Comparison of ENCODE assay signal across 8 cellular contexts in genomic region chrX:78104447-78105176, GRCh38. TPM values are rescaled to one million over a fixed set of nuclear protein-coding genes. Genes with fewer than 3 reads are reported as not detected.
DNase-seq lines count a peak whose midpoint lies in the region; ATAC-seq and TF ChIP-seq lines count a peak whose summit lies in the region.

No MANE protein-coding gene starts in this region.

- H3K27me3 Mint-ChIP-seq in H9 (ENCODE audit: low read depth): no peaks in the 10 kb centered on the region; the same call in 1 of the 2 replicates
- H3K27me3 Mint-ChIP-seq in activated CD8-positive, alpha-beta memory T cell treated with anti-CD3 and anti-CD28 coated beads, Interleukin-2, amount 10 ng/mL, durations not matched to agents 7 days and 5 days: no peaks in the 10 kb centered on the region

- H3K23me2 ChIP-seq in H9 (ENCODE audit: insufficient read length, low read depth, low read length, poor library complexity, severe bottlenecking): peaks cover 4% of the 10 kb centered on the region

- WGBS in H9 (ENCODE audit: extremely low coverage, insufficient read length, low lambda C conversion rate): no CpG with 5 or more reads among the region's 27 CpGs
- 0 to 24% methylated on average over 26 to 27 of the region's 27 CpGs for WGBS in esophagus, 2 donors
- 0 to 34% methylated on average over 3 to 27 of the region's 27 CpGs for WGBS in upper lobe of left lung, 2 donors

- peak overlapping the region; percentile 58 to 95 (median 93); a peak in 5 of 7 replicates for H3K27ac Mint-ChIP-seq in H9
- peak overlapping the region; percentile 90 for H3K27ac Mint-ChIP-seq in activated CD8-positive, alpha-beta memory T cell treated with anti-CD3 and anti-CD28 coated beads, Interleukin-2, amount 10 ng/mL, durations not matched to agents 7 days and 5 days

- no peak overlapping the region for H2BK5ac ChIP-seq in H9 (ENCODE audit: insufficient read length, low read length)

- ATAC-seq in DND-41 (ENCODE audit: insufficient read depth, low read depth) (no peak), upper lobe of left lung (ENCODE audit: low FRiP score in 2 of 2) (peak; percentile 76 to 81)
- ATAC-seq in activated CD8-positive, alpha-beta memory T cell treated with anti-CD3 and anti-CD28 coated beads, Interleukin-2, amount 10 ng/mL, durations not matched to agents 7 days and 5 days: no peak

- no peak overlapping the region for H2BK12ac ChIP-seq in H9 (ENCODE audit: insufficient read length, low read depth, low read length)

- H3K27me3 ChIP-seq in DND-41 (ENCODE audit: insufficient read depth, low read length, poor library complexity) (no peaks in the 10 kb centered on the region), H9 (ENCODE audit: insufficient read depth, low read length) (no peaks in the 10 kb centered on the region), esophagus (ENCODE audit: control insufficient read depth in 1 of 2, insufficient read depth in 2 of 2, low read length in 2 of 2) (no peaks in the 10 kb centered on the region), muscle layer of duodenum (ENCODE audit: low read depth, low read length) (no peaks in the 10 kb centered on the region), upper lobe of left lung (no peaks in the 10 kb centered on the region)

- peak overlapping the region; percentile 15 for H3K18ac ChIP-seq in H9 (ENCODE audit: insufficient read length, low read depth, low read length)

- H3K4ac ChIP-seq in H9 (ENCODE audit: low read depth, low read length): no peak overlapping the region

- H2BK20ac ChIP-seq in H9 (ENCODE audit: low read depth, low read length, poor library complexity, severe bottlenecking): no peak overlapping the region

- CTCF ChIA-PET in activated CD8-positive, alpha-beta memory T cell treated with anti-CD3 and anti-CD28 coated beads, Interleukin-2, amount 10 ng/mL, durations not matched to agents 7 days and 5 days (lab: Charles Lee): interaction anchor here (1.9 to 2.1 kb wide), 2 partner anchors 12 to 205 kb away, joined by 7 to 8 read pairs; partner anchors contain the start of gene COX7B

- peak overlapping the region; percentile 89 for H3K9ac ChIP-seq in DND-41 (ENCODE audit: low read depth, low read length)
- peak overlapping the region; percentile 69 for H3K9ac ChIP-seq in H9 (ENCODE audit: extremely low read depth, insufficient read length, low read length)

- peaks cover 31 to 35% (median 33%) of the 10 kb centered on the region in 3 experiments for H3K36me3 Mint-ChIP-seq in H9 (ENCODE audit: insufficient read depth in 1 of 3, low read depth in 3 of 3)
- H3K36me3 Mint-ChIP-seq in activated CD8-positive, alpha-beta memory T cell treated with anti-CD3 and anti-CD28 coated beads, Interleukin-2, amount 10 ng/mL, durations not matched to agents 7 days and 5 days: peaks cover 52% of the 10 kb centered on the region

- no peaks in the 10 kb centered on the region for H3K79me1 ChIP-seq in H9 (ENCODE audit: insufficient read depth, low read depth, low read length, poor library complexity, severe bottlenecking)

- H2BK15ac ChIP-seq in H9 (ENCODE audit: low read depth, low read length): no peak overlapping the region

- H3K4me3 ChIP-seq in DND-41 (ENCODE audit: low read depth in 1 of 2, low read length in 2 of 2) (peak overlapping the region; percentile 96 to 98; a peak in 3 of 4 replicates), esophagus (ENCODE audit: low read depth in 1 of 2, low read length in 2 of 2) (peak overlapping the region; percentile 84 to 88), muscle layer of duodenum (ENCODE audit: low read depth in 1 of 2, low read length in 2 of 2) (peak overlapping the region; percentile 80 to 85), upper lobe of left lung (peak overlapping the region; percentile 66 to 77 (median 72))

- no peak overlapping the region for H4K8ac ChIP-seq in H9 (replicated peaks; ENCODE audit: insufficient read length, low read depth, low read length)

- H2AK5ac ChIP-seq in H9 (ENCODE audit: insufficient read length, low read length): no peak overlapping the region

- no peak overlapping the region for H2BK120ac ChIP-seq in H9 (ENCODE audit: low read depth, low read length, poor library complexity, severe bottlenecking)

- no peak for TF ChIP-seq CTCF in DND-41 (IDR thresholded peaks at IDR 0.05; ENCODE audit: borderline replicate concordance, extremely low read depth, low read length, poor library complexity, severe bottlenecking)
- TF ChIP-seq CTCF in H9 (conservative IDR thresholded peaks at IDR 0.05): no peak
- TF ChIP-seq CTCF in upper lobe of left lung (IDR thresholded peaks at IDR 0.05): no peak

- peak overlapping the region; percentile 84 for H3K4me2 ChIP-seq in DND-41 (ENCODE audit: insufficient read depth, low read length)
- peak overlapping the region; percentile 76 for H3K4me2 ChIP-seq in H9 (ENCODE audit: insufficient read depth, insufficient read length, low read length)

- no peak overlapping the region for H3K56ac ChIP-seq in H9 (ENCODE audit: insufficient read length, low read depth, low read length)

- H4K20me1 ChIP-seq in DND-41 (ENCODE audit: insufficient read depth, low read length) (peaks cover 48% of the 10 kb centered on the region), H9 (ENCODE audit: control insufficient read depth, insufficient read depth, insufficient read length) (peaks cover 2% of the 10 kb centered on the region)

- H3K9me3 ChIP-seq in DND-41 (ENCODE audit: insufficient read depth, low read length, severe bottlenecking) (no peaks in the 10 kb centered on the region), H9 (ENCODE audit: control insufficient read depth, low read depth, low read length) (peaks cover 11% of the 10 kb centered on the region), esophagus (ENCODE audit: control insufficient read depth in 2 of 2, insufficient read depth in 1 of 2, low read depth in 1 of 2, low read length in 1 of 2) (no peaks in the 10 kb centered on the region), muscle layer of duodenum (ENCODE audit: control insufficient read depth in 1 of 2, low read length in 2 of 2) (no peaks in the 10 kb centered on the region), upper lobe of left lung (no peaks in the 10 kb centered on the region)

- TF ChIP-seq POLR2A in upper lobe of left lung (IDR thresholded peaks at IDR 0.05): peak in 1 of 4 donors; percentile 15

- no peak overlapping the region for H4K5ac ChIP-seq in H9 (ENCODE audit: insufficient read length, low read depth, low read length)

- H4K91ac ChIP-seq in H9 (ENCODE audit: insufficient read length, low read depth, low read length): no peak overlapping the region

- H2AFZ ChIP-seq in DND-41 (ENCODE audit: low read depth, low read length) (peak overlapping the region; percentile 69; the same call in 1 of the 2 replicates), H9 (ENCODE audit: low read length) (no peak overlapping the region)

- peaks cover 56% of the 10 kb centered on the region for H3K79me2 ChIP-seq in DND-41 (ENCODE audit: insufficient read depth, low read length)
- peaks cover 46% of the 10 kb centered on the region for H3K79me2 ChIP-seq in H9 (ENCODE audit: insufficient read depth, low read length)

- TF ChIP-seq EP300 in upper lobe of left lung (IDR thresholded peaks at IDR 0.05): no peak

- peaks cover 23 to 39% of the 10 kb centered on the region in 2 experiments for H3K4me1 Mint-ChIP-seq in H9
- H3K4me1 Mint-ChIP-seq in activated CD8-positive, alpha-beta memory T cell treated with anti-CD3 and anti-CD28 coated beads, Interleukin-2, amount 10 ng/mL, durations not matched to agents 7 days and 5 days: peaks cover 47% of the 10 kb centered on the region

- peaks cover 66% of the 10 kb centered on the region for H3K4me1 ChIP-seq in DND-41 (ENCODE audit: insufficient read depth, low read length)
- H3K4me1 ChIP-seq in H9 (ENCODE audit: insufficient read depth, low read length): no peaks in the 10 kb centered on the region
- no peaks in the 10 kb centered on the region for H3K4me1 ChIP-seq in esophagus (ENCODE audit: control insufficient read depth in 2 of 2, insufficient read depth in 2 of 2, low read length in 1 of 2)
- peaks cover 10 to 30% of the 10 kb centered on the region in 2 donors for H3K4me1 ChIP-seq in muscle layer of duodenum (ENCODE audit: control insufficient read depth in 1 of 2, insufficient read depth in 2 of 2, low read length in 2 of 2)
- H3K4me1 ChIP-seq in upper lobe of left lung: peaks cover 16 to 34% (median 25%) of the 10 kb centered on the region in 4 donors

- peak; percentile 48 for DNase-seq in DND-41
- no peak for DNase-seq in H9
- peak; percentile 12 for DNase-seq in NCI-H2227 treated with DMSO at 0.1 percent for 48 hours (lab: John Stamatoyannopoulos, UW)
- peak; percentile 56 for DNase-seq in activated CD8-positive, alpha-beta memory T cell treated with anti-CD3 and anti-CD28 coated beads, Interleukin-2, amount 10 ng/mL, durations not matched to agents 7 days and 5 days
- peak; percentile 21 to 82 for DNase-seq in upper lobe of left lung
- DNase-seq in GM19240 (ENCODE audit: insufficient read length, low spot score): no peak

- H3K4me3 Mint-ChIP-seq in H9: peak overlapping the region; percentile 86 to 88
- peak overlapping the region; percentile 95 for H3K4me3 Mint-ChIP-seq in activated CD8-positive, alpha-beta memory T cell treated with anti-CD3 and anti-CD28 coated beads, Interleukin-2, amount 10 ng/mL, durations not matched to agents 7 days and 5 days

- peaks cover 66 to 70% of the 10 kb centered on the region in 2 experiments for H3K9me3 Mint-ChIP-seq in H9
- no peaks in the 10 kb centered on the region for H3K9me3 Mint-ChIP-seq in activated CD8-positive, alpha-beta memory T cell treated with anti-CD3 and anti-CD28 coated beads, Interleukin-2, amount 10 ng/mL, durations not matched to agents 7 days and 5 days (ENCODE audit: low read depth)

- no peak overlapping the region for H3T11ph ChIP-seq in H9 (ENCODE audit: low read length)

- H3K14ac ChIP-seq in H9 (ENCODE audit: insufficient read depth, low read length): peak overlapping the region; percentile 16; the same call in 1 of the 2 replicates

- no peak overlapping the region for H3K23ac ChIP-seq in H9 (ENCODE audit: insufficient read length, low read depth, low read length)

- H3K36me3 ChIP-seq in DND-41 (ENCODE audit: insufficient read depth, low read length) (peaks cover 54% of the 10 kb centered on the region), esophagus (ENCODE audit: control insufficient read depth in 2 of 2, insufficient read depth in 2 of 2, low read length in 1 of 2) (no peaks in the 10 kb centered on the region), muscle layer of duodenum (ENCODE audit: control insufficient read depth in 1 of 2, insufficient read depth in 2 of 2, low read length in 2 of 2) (no peaks in the 10 kb centered on the region), upper lobe of left lung (no peaks in the 10 kb centered on the region)

- H3K27ac ChIP-seq in DND-41 (ENCODE audit: low read length): peak overlapping the region; percentile 90
- H3K27ac ChIP-seq in H9 (ENCODE audit: insufficient read length, low read depth, low read length): no peak overlapping the region
- peak overlapping the region; percentile 92 to 98 for H3K27ac ChIP-seq in esophagus (ENCODE audit: low read depth in 2 of 2, low read length in 1 of 2)
- peak overlapping the region; percentile 99 for H3K27ac ChIP-seq in muscle layer of duodenum (ENCODE audit: low read length)
- peak overlapping the region; percentile 94 to 97 (median 95) for H3K27ac ChIP-seq in upper lobe of left lung

RNA-seq across cellular contexts. Expression of gene PGK1, which starts 0.6 kb away (rescaled TPM):
- total RNA-seq in H9 (2021) (564 and 581 TPM in 2 replicates), upper lobe of left lung (100 to 1,000 TPM in 5 of 6 donors, 10 to 100 TPM in 1; 57.6 to 295 (median 170) TPM)
- 100 to 1,000 TPM; 782 to 877 TPM for total RNA-seq in activated CD8-positive, alpha-beta memory T cell treated with anti-CD3 and anti-CD28 coated beads, Interleukin-2, amount 10 ng/mL, durations not matched to agents 7 days and 5 days
- polyA plus RNA-seq in esophagus: 100 to 1,000 TPM in 1 of 2 donors, 10 to 100 TPM in 1; 86.0 to 238 TPM

RNA-seq across cellular contexts. Expression of gene TAF9B, which starts 34.8 kb away (rescaled TPM):
- 33.1 and 34.9 TPM in 2 replicates for total RNA-seq in H9 (2021)
- total RNA-seq in activated CD8-positive, alpha-beta memory T cell treated with anti-CD3 and anti-CD28 coated beads, Interleukin-2, amount 10 ng/mL, durations not matched to agents 7 days and 5 days: 10 to 100 TPM; 10.0 to 18.5 TPM
- 10 to 100 TPM; 10.6 to 10.9 TPM for polyA plus RNA-seq in esophagus
- total RNA-seq in upper lobe of left lung: 10 to 100 TPM in 4 of 6 donors, 1 to 10 TPM in 2; 2.4 to 14.3 (median 11.1) TPM

Comparison
In these comparisons a context has a peak if more than half of its experiments do, and no peak if none do; other contexts are left out.
1. ATAC-seq: peak in upper lobe of left lung (2 of 2); none in DND-41 (single experiment) and activated CD8-positive, alpha-beta memory T cell treated with anti-CD3 and anti-CD28 coated beads, Interleukin-2, amount 10 ng/mL, durations not matched to agents 7 days and 5 days (single experiment).
2. DNase-seq: peak in DND-41 (single experiment), NCI-H2227 treated with DMSO at 0.1 percent for 48 hours (single experiment), activated CD8-positive, alpha-beta memory T cell treated with anti-CD3 and anti-CD28 coated beads, Interleukin-2, amount 10 ng/mL, durations not matched to agents 7 days and 5 days (single experiment) and upper lobe of left lung (2 of 2); none in H9 (single experiment) and GM19240 (single experiment).
3. Peak in every context shown above with its lines, with median percentiles within 50 percentile points of each other: H3K4me3 ChIP-seq.